In the genomic region with DNA sequence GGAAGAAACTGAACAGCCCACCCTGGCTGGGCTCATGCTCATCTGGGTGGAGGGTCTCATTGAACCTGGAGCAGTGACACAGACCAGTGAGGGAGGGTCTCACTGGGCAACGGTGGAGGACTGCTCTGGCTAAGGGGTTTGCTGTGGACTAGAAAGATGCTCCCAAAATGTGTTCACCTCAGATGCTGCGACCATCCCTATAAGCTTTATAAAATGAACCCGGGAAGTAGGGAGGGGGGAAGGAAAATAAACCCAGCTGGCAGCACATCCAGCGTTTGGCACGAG, we compare ENCODE assay signal across 2 cellular contexts.
TF ChIP-seq lines count a peak whose summit lies in the region.

No MANE protein-coding gene starts in this region.

TF ChIP-seq in Ishikawa, 13 proteins besides CTCF, POLR2A, EP300 and RAD21:
- no peak for TF ChIP-seq EGR1 (IDR thresholded peaks at IDR 0.05)
- no peak for TF ChIP-seq TAF1 (IDR thresholded peaks at IDR 0.05; ENCODE audit: low read depth)
- TF ChIP-seq NFIC (IDR thresholded peaks at IDR 0.05), result peak; percentile 47; the same call in 1 of the 2 replicates

TF ChIP-seq in H1, 55 proteins besides CTCF, POLR2A, EP300 and RAD21:
- no peak for TF ChIP-seq BACH1 (IDR thresholded peaks at IDR 0.05; ENCODE audit: low read length)
- no peak for TF ChIP-seq YY1 (IDR thresholded peaks at IDR 0.05; ENCODE audit: low read depth, low read length)
- no peak for TF ChIP-seq SRF (IDR thresholded peaks at IDR 0.05; ENCODE audit: low read depth, low read length)
- no peak for TF ChIP-seq SP1 (IDR thresholded peaks at IDR 0.05; ENCODE audit: low read depth, low read length)
- TF ChIP-seq ATF2 (IDR thresholded peaks at IDR 0.05; ENCODE audit: low read length), result no peak
- TF ChIP-seq BCL11A (IDR thresholded peaks at IDR 0.05; ENCODE audit: low read depth in 2 of 2, low read length in 2 of 2), result no peak
- no peak for TF ChIP-seq ZNF274 (IDR thresholded peaks at IDR 0.05; ENCODE audit: borderline replicate concordance, extremely low read depth, low read length)
- no peak for TF ChIP-seq TAF7 (optimal IDR thresholded peaks at IDR 0.05; ENCODE audit: borderline replicate concordance, low read depth, low read length)
- TF ChIP-seq, protein P1, sequence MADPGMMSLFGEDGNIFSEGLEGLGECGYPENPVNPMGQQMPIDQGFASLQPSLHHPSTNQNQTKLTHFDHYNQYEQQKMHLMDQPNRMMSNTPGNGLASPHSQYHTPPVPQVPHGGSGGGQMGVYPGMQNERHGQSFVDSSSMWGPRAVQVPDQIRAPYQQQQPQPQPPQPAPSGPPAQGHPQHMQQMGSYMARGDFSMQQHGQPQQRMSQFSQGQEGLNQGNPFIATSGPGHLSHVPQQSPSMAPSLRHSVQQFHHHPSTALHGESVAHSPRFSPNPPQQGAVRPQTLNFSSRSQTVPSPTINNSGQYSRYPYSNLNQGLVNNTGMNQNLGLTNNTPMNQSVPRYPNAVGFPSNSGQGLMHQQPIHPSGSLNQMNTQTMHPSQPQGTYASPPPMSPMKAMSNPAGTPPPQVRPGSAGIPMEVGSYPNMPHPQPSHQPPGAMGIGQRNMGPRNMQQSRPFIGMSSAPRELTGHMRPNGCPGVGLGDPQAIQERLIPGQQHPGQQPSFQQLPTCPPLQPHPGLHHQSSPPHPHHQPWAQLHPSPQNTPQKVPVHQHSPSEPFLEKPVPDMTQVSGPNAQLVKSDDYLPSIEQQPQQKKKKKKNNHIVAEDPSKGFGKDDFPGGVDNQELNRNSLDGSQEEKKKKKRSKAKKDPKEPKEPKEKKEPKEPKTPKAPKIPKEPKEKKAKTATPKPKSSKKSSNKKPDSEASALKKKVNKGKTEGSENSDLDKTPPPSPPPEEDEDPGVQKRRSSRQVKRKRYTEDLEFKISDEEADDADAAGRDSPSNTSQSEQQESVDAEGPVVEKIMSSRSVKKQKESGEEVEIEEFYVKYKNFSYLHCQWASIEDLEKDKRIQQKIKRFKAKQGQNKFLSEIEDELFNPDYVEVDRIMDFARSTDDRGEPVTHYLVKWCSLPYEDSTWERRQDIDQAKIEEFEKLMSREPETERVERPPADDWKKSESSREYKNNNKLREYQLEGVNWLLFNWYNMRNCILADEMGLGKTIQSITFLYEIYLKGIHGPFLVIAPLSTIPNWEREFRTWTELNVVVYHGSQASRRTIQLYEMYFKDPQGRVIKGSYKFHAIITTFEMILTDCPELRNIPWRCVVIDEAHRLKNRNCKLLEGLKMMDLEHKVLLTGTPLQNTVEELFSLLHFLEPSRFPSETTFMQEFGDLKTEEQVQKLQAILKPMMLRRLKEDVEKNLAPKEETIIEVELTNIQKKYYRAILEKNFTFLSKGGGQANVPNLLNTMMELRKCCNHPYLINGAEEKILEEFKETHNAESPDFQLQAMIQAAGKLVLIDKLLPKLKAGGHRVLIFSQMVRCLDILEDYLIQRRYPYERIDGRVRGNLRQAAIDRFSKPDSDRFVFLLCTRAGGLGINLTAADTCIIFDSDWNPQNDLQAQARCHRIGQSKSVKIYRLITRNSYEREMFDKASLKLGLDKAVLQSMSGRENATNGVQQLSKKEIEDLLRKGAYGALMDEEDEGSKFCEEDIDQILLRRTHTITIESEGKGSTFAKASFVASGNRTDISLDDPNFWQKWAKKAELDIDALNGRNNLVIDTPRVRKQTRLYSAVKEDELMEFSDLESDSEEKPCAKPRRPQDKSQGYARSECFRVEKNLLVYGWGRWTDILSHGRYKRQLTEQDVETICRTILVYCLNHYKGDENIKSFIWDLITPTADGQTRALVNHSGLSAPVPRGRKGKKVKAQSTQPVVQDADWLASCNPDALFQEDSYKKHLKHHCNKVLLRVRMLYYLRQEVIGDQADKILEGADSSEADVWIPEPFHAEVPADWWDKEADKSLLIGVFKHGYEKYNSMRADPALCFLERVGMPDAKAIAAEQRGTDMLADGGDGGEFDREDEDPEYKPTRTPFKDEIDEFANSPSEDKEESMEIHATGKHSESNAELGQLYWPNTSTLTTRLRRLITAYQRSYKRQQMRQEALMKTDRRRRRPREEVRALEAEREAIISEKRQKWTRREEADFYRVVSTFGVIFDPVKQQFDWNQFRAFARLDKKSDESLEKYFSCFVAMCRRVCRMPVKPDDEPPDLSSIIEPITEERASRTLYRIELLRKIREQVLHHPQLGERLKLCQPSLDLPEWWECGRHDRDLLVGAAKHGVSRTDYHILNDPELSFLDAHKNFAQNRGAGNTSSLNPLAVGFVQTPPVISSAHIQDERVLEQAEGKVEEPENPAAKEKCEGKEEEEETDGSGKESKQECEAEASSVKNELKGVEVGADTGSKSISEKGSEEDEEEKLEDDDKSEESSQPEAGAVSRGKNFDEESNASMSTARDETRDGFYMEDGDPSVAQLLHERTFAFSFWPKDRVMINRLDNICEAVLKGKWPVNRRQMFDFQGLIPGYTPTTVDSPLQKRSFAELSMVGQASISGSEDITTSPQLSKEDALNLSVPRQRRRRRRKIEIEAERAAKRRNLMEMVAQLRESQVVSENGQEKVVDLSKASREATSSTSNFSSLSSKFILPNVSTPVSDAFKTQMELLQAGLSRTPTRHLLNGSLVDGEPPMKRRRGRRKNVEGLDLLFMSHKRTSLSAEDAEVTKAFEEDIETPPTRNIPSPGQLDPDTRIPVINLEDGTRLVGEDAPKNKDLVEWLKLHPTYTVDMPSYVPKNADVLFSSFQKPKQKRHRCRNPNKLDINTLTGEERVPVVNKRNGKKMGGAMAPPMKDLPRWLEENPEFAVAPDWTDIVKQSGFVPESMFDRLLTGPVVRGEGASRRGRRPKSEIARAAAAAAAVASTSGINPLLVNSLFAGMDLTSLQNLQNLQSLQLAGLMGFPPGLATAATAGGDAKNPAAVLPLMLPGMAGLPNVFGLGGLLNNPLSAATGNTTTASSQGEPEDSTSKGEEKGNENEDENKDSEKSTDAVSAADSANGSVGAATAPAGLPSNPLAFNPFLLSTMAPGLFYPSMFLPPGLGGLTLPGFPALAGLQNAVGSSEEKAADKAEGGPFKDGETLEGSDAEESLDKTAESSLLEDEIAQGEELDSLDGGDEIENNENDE (IDR thresholded peaks at IDR 0.05; ENCODE audit: insufficient replicate concordance, low read length), result no peak
- TF ChIP-seq EGR1 (IDR thresholded peaks at IDR 0.05; ENCODE audit: borderline replicate concordance, low read depth, low read length), result no peak
- no peak for TF ChIP-seq CBX8 (IDR thresholded peaks at IDR 0.05; ENCODE audit: borderline replicate concordance, low read depth, low read length)
- TF ChIP-seq KDM5A (IDR thresholded peaks at IDR 0.05; ENCODE audit: low read length), result no peak
